In the genomic region with DNA sequence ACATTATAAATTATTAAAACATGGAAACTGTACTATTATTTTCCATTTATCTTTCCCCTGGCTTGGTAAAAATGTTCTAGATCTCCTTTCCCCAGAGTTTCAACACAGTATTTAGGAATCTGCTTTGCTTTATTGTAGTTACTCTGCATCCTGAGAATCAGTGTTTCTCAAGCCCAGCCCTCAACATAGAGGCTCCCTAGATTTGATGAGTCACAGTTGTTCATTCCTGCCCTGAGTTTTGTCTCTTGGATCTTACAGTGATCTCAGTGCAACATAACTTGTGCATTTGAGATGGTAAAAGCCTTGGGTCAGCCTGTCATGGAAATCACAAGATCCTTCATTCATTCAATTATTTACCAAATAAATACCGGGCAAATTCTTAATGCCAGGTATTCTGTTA, we compare ENCODE assay signal across 26 cellular contexts.
DNase-seq lines count a peak whose midpoint lies in the region; ATAC-seq, FAIRE-seq and TF ChIP-seq lines count a peak whose summit lies in the region.
"Had no signal": no experiment of that assay in that cellular context is flagged by ENCODE, and none has a peak within 500 bp of the region (broad histone marks: within the 10 kb centered on the region; RNA-seq: fewer than 3 reads in every experiment).

No MANE protein-coding gene starts in this region.

- no TSS peak for BruUV-seq in IMR-90 (replicated peaks; lab: Mats Ljungman, UMichigan)

- H3K4me1 Mint-ChIP-seq in astrocyte (ENCODE audit: low read depth, unreplicated experiment) = peaks cover 1% of the 10 kb centered on the region
- no peaks in the 10 kb centered on the region for H3K4me1 Mint-ChIP-seq in activated T-helper 1 cell treated with anti-CD3 and anti-CD28 coated beads, Interleukin-12 subunit alpha, Interleukin-12 subunit beta, Interleukin-2, Interleukin-4 antibody, amounts not matched to agents 30 ng/mL and 10 ng/mL and 1 ng/mL, durations not matched to agents 14 hours and 24 hours and 36 hours (ENCODE audit: low read depth)
- H3K4me1 Mint-ChIP-seq: activated naive CD4-positive, alpha-beta T cell treated with anti-CD3 and anti-CD28 coated beads, Interleukin-2, amount 50 U/mL, for 24 hours; brain; immature natural killer cell had no signal

- no peak overlapping the region for H3K4me3 Mint-ChIP-seq in astrocyte (ENCODE audit: unreplicated experiment)
- no peak overlapping the region for H3K4me3 Mint-ChIP-seq in activated T-helper 1 cell treated with anti-CD3 and anti-CD28 coated beads, Interleukin-12 subunit alpha, Interleukin-12 subunit beta, Interleukin-2, Interleukin-4 antibody, amounts not matched to agents 30 ng/mL and 10 ng/mL and 1 ng/mL, durations not matched to agents 14 hours and 24 hours and 36 hours
- H3K4me3 Mint-ChIP-seq: activated naive CD4-positive, alpha-beta T cell treated with anti-CD3 and anti-CD28 coated beads, Interleukin-2, amount 50 U/mL, for 24 hours; activated T-cell treated with anti-CD3 and anti-CD28 coated beads, Interleukin-2, amount 50 U/mL, for 4 hours; brain; endodermal cell; immature natural killer cell; stimulated activated naive CD8-positive, alpha-beta T cell treated with anti-CD3 and anti-CD28 coated beads, Interleukin-15, Interleukin-2, amounts not matched to agents 100 ng/mL and 50 ng/mL, for 24 hours had no signal

- H2AK5ac ChIP-seq in IMR-90 (ENCODE audit: low read depth, low read length) = no peak overlapping the region

- H2AFZ ChIP-seq in IMR-90 (replicated peaks; ENCODE audit: low read length, poor library complexity) (no peak overlapping the region), astrocyte (ENCODE audit: low read depth, low read length) (no peak overlapping the region)

- H2BK20ac ChIP-seq in IMR-90 (ENCODE audit: low read depth, low read length) = no peak overlapping the region

- no peaks in the 10 kb centered on the region for H3K9me1 ChIP-seq in IMR-90 (ENCODE audit: insufficient read depth, low read length)

- H3K23ac ChIP-seq in IMR-90 (ENCODE audit: low read depth, low read length) = no peak overlapping the region

- no peak overlapping the region for H3K27ac ChIP-seq in IMR-90 (ENCODE audit: insufficient read depth, low read length)
- H3K27ac ChIP-seq in astrocyte (ENCODE audit: low read depth, low read length) = no peak overlapping the region
- H3K27ac ChIP-seq: coronary artery, heart right ventricle, neutrophil, spleen, transverse colon had no signal

- no peak overlapping the region for H3K27ac Mint-ChIP-seq in astrocyte (ENCODE audit: unreplicated experiment)
- no peak overlapping the region for H3K27ac Mint-ChIP-seq in activated T-helper 1 cell treated with anti-CD3 and anti-CD28 coated beads, Interleukin-12 subunit alpha, Interleukin-12 subunit beta, Interleukin-2, Interleukin-4 antibody, amounts not matched to agents 30 ng/mL and 10 ng/mL and 1 ng/mL, durations not matched to agents 14 hours and 24 hours and 36 hours
- H3K27ac Mint-ChIP-seq: activated naive CD4-positive, alpha-beta T cell treated with anti-CD3 and anti-CD28 coated beads, Interleukin-2, amount 50 U/mL, for 24 hours; brain; endodermal cell; immature natural killer cell; stimulated activated naive CD8-positive, alpha-beta T cell treated with anti-CD3 and anti-CD28 coated beads, Interleukin-15, Interleukin-2, amounts not matched to agents 100 ng/mL and 50 ng/mL, for 24 hours had no signal

- no peak overlapping the region for H2BK5ac ChIP-seq in IMR-90 (ENCODE audit: low read depth, low read length, poor library complexity, severe bottlenecking)

- peaks cover 2% of the 10 kb centered on the region for H3K36me3 Mint-ChIP-seq in astrocyte (ENCODE audit: low read depth, unreplicated experiment)
- H3K36me3 Mint-ChIP-seq in activated T-helper 1 cell treated with anti-CD3 and anti-CD28 coated beads, Interleukin-12 subunit alpha, Interleukin-12 subunit beta, Interleukin-2, Interleukin-4 antibody, amounts not matched to agents 30 ng/mL and 10 ng/mL and 1 ng/mL, durations not matched to agents 14 hours and 24 hours and 36 hours (ENCODE audit: low read depth) = no peaks in the 10 kb centered on the region
- H3K36me3 Mint-ChIP-seq: activated naive CD4-positive, alpha-beta T cell treated with anti-CD3 and anti-CD28 coated beads, Interleukin-2, amount 50 U/mL, for 24 hours; brain; immature natural killer cell had no signal

- H3K4me2 ChIP-seq in IMR-90 (ENCODE audit: low read depth, low read length) (no peak overlapping the region), astrocyte (ENCODE audit: low read length) (no peak overlapping the region)

- H4K8ac ChIP-seq in IMR-90 (ENCODE audit: low read depth in 2 of 2, low read length in 2 of 2) = no peak overlapping the region

- POLR2A ChIA-PET in IMR-90 (lab: Charles Lee; ENCODE audit: unreplicated experiment) = no interaction called here

- no peak for TF ChIP-seq RAD21 in IMR-90 (IDR thresholded peaks at IDR 0.05; ENCODE audit: low read length)

- DNase-seq in Caki2 (ENCODE audit: low read depth) (peak; percentile 5), IMR-90 (peak; percentile 7), astrocyte (ENCODE audit: low read depth) (peak; percentile 7), kidney tubule cell (ENCODE audit: low spot score) (peak; percentile 45), D341Med (ENCODE audit: low spot score) (no peak), GM19239 (ENCODE audit: insufficient read length, low spot score) (no peak), MV-4-11 (lab: John Stamatoyannopoulos, UW) (no peak)
- DNase-seq in activated T-helper 1 cell treated with anti-CD3 and anti-CD28 coated beads, Interleukin-12 subunit alpha, Interleukin-12 subunit beta, Interleukin-2, Interleukin-4 antibody, amounts not matched to agents 30 ng/mL and 10 ng/mL and 1 ng/mL, durations not matched to agents 14 hours and 24 hours and 36 hours (ENCODE audit: low spot score) = no peak
- DNase-seq: activated CD8-positive, alpha-beta memory T cell treated with anti-CD3 and anti-CD28 coated beads for 24 hours; activated T-cell treated with anti-CD3 and anti-CD28 coated beads, Interleukin-2, amount 50 U/mL, for 4 hours; heart right ventricle; immature natural killer cell; left ventricle myocardium superior; NCI-H187; NCI-H446 treated with DMSO at 0.1 percent for 48 hours; spleen; stimulated activated CD4-positive, alpha-beta T cell treated with anti-CD3 and anti-CD28 coated beads, Interleukin-4, amount 100 ng/mL, for 24 hours had no signal

- no peak for FAIRE-seq in astrocyte (lab: Jason Lieb, UNC)
- FAIRE-seq in GM19239 (lab: Jason Lieb, UNC) = no peak

- no peak overlapping the region for H3K18ac ChIP-seq in IMR-90 (ENCODE audit: low read depth, low read length)

- dilution Hi-C loops in IMR-90 (cut with HindIII; ENCODE audit: low sequenced_read_pairs, unreplicated experiment) = no loop called here

- H3K56ac ChIP-seq in IMR-90 (ENCODE audit: extremely low read depth, insufficient read depth, low read length) = no peak overlapping the region

- H2BK15ac ChIP-seq in IMR-90 (ENCODE audit: low read depth, low read length) = no peak overlapping the region

- TF ChIP-seq CTCF in IMR-90 (conservative IDR thresholded peaks at IDR 0.05; ENCODE audit: low read depth, low read length) (no peak), astrocyte (IDR thresholded peaks at IDR 0.05; ENCODE audit: insufficient read depth, low read depth, low read length) (no peak)

- intact Hi-C loops in IMR-90 (cut with micrococcal nuclease) = no loop called here
- intact Hi-C loops in activated T-helper 1 cell treated with anti-CD3 and anti-CD28 coated beads, Interleukin-12 subunit alpha, Interleukin-12 subunit beta, Interleukin-2, Interleukin-4 antibody, amounts not matched to agents 30 ng/mL and 10 ng/mL and 1 ng/mL, durations not matched to agents 14 hours and 24 hours and 36 hours (cut with micrococcal nuclease) = no loop called here

- H3K4me3 ChIP-seq in IMR-90 (ENCODE audit: insufficient read depth, low read depth, low read length) (no peak overlapping the region), astrocyte (ENCODE audit: insufficient read depth, low read depth, low read length) (no peak overlapping the region)
- H3K4me3 ChIP-seq: coronary artery, heart right ventricle, spleen, transverse colon had no signal

- no peaks in the 10 kb centered on the region for H3K79me1 ChIP-seq in IMR-90 (ENCODE audit: low read depth in 1 of 2, low read length in 2 of 2)

- H3K9me3 ChIP-seq in IMR-90 (ENCODE audit: control insufficient read depth, insufficient read depth, low read length) = no peaks in the 10 kb centered on the region
- H3K9me3 ChIP-seq in astrocyte (ENCODE audit: insufficient read depth, low read depth, low read length) = no peaks in the 10 kb centered on the region
- H3K9me3 ChIP-seq: Caco-2, heart right ventricle, neutrophil, spleen, transverse colon had no signal

- no peak overlapping the region for H2BK120ac ChIP-seq in IMR-90 (ENCODE audit: low read depth, low read length)

- no peak overlapping the region for H3K14ac ChIP-seq in IMR-90 (replicated peaks; ENCODE audit: low read depth, low read length)

- H3K4me1 ChIP-seq in IMR-90 (ENCODE audit: control insufficient read depth, insufficient read depth, low read length) (no peaks in the 10 kb centered on the region), astrocyte (ENCODE audit: insufficient read depth, low read length) (no peaks in the 10 kb centered on the region)
- H3K4me1 ChIP-seq: Caco-2, transverse colon had no signal

- H4K20me1 ChIP-seq in IMR-90 (ENCODE audit: insufficient read depth, low read length) (no peaks in the 10 kb centered on the region), astrocyte (ENCODE audit: insufficient read depth, low read length) (no peaks in the 10 kb centered on the region)

- H3K79me2 ChIP-seq in astrocyte (ENCODE audit: insufficient read depth, low read length) = no peaks in the 10 kb centered on the region

- H2AK9ac ChIP-seq in IMR-90 (replicated peaks; ENCODE audit: low read depth, low read length, poor library complexity) = no peak overlapping the region

- in situ Hi-C loops in Caki2 (cut with HindIII; ENCODE audit: low pct_unique_long_range_greater_than_20kb, low sequenced_read_pairs) = no loop called here
- in situ Hi-C loops in IMR-90 (cut with MboI; ENCODE audit: low sequenced_read_pairs) = no loop called here

- H4K5ac ChIP-seq in IMR-90 (ENCODE audit: low read depth, low read length) = no peak overlapping the region

- H3K36me3 ChIP-seq in IMR-90 (ENCODE audit: control insufficient read depth, insufficient read depth, low read length) = no peaks in the 10 kb centered on the region
- no peaks in the 10 kb centered on the region for H3K36me3 ChIP-seq in astrocyte (ENCODE audit: insufficient read depth, low read length)
- H3K36me3 ChIP-seq: heart right ventricle, neutrophil, spleen, transverse colon had no signal

- no peaks in the 10 kb centered on the region for H3K9me3 Mint-ChIP-seq in astrocyte (ENCODE audit: unreplicated experiment)
- no peaks in the 10 kb centered on the region for H3K9me3 Mint-ChIP-seq in activated T-helper 1 cell treated with anti-CD3 and anti-CD28 coated beads, Interleukin-12 subunit alpha, Interleukin-12 subunit beta, Interleukin-2, Interleukin-4 antibody, amounts not matched to agents 30 ng/mL and 10 ng/mL and 1 ng/mL, durations not matched to agents 14 hours and 24 hours and 36 hours
- H3K9me3 Mint-ChIP-seq: activated naive CD4-positive, alpha-beta T cell treated with anti-CD3 and anti-CD28 coated beads, Interleukin-2, amount 50 U/mL, for 24 hours; activated T-cell treated with anti-CD3 and anti-CD28 coated beads, Interleukin-2, amount 50 U/mL, for 4 hours; endodermal cell had no signal

- no peak for ATAC-seq in IMR-90 (ENCODE audit: low read depth)
- ATAC-seq: activated CD4-positive, CD25-positive, alpha-beta regulatory T cell treated with anti-CD3 and anti-CD28 coated beads, Interleukin-2, amount 50 U/mL, for 24 hours; activated T-cell treated with anti-CD3 and anti-CD28 coated beads, Interleukin-2, amount 50 U/mL, for 4 hours; heart right ventricle; left ventricle myocardium superior had no signal

- TF ChIP-seq POLR2A in IMR-90 (IDR thresholded peaks at IDR 0.05; ENCODE audit: low read depth, low read length) = no peak

- H3K4ac ChIP-seq in IMR-90 (ENCODE audit: low read depth, low read length) = no peak overlapping the region

- CTCF ChIA-PET in IMR-90 (lab: Yijun Ruan, JAX) = no interaction called here

- no CpG with 5 or more reads among the region's 1 CpG for WGBS in IMR-90 (ENCODE audit: extremely low coverage in 2 of 2, insufficient read length in 1 of 2), 2 experiments

- H3K9ac ChIP-seq in IMR-90 (ENCODE audit: low read depth, low read length) (no peak overlapping the region), astrocyte (ENCODE audit: low read length) (no peak overlapping the region)

- no peak overlapping the region for H4K91ac ChIP-seq in IMR-90 (ENCODE audit: insufficient read depth, low read depth, low read length)

- H3K27me3 ChIP-seq in IMR-90 (ENCODE audit: control insufficient read depth, insufficient read depth, low read length) (no peaks in the 10 kb centered on the region; the same call in 1 of the 2 replicates), astrocyte (ENCODE audit: insufficient read depth, low read length) (no peaks in the 10 kb centered on the region)
- H3K27me3 ChIP-seq: transverse colon had no signal

- H3K27me3 Mint-ChIP-seq in astrocyte (ENCODE audit: low read depth, unreplicated experiment) = peaks cover 1% of the 10 kb centered on the region
- peaks cover 2% of the 10 kb centered on the region for H3K27me3 Mint-ChIP-seq in activated T-helper 1 cell treated with anti-CD3 and anti-CD28 coated beads, Interleukin-12 subunit alpha, Interleukin-12 subunit beta, Interleukin-2, Interleukin-4 antibody, amounts not matched to agents 30 ng/mL and 10 ng/mL and 1 ng/mL, durations not matched to agents 14 hours and 24 hours and 36 hours (ENCODE audit: insufficient read depth)
- H3K27me3 Mint-ChIP-seq: brain had no signal

Comparison
In these comparisons a context has a peak if more than half of its experiments do, and no peak if none do; other contexts are left out.
1. DNase-seq: peak in Caki2 (single experiment), IMR-90 (single experiment), astrocyte (single experiment) and kidney tubule cell (single experiment); none in D341Med (single experiment), GM19239 (single experiment), activated T-helper 1 cell treated with anti-CD3 and anti-CD28 coated beads, Interleukin-12 subunit alpha, Interleukin-12 subunit beta, Interleukin-2, Interleukin-4 antibody, amounts not matched to agents 30 ng/mL and 10 ng/mL and 1 ng/mL, durations not matched to agents 14 hours and 24 hours and 36 hours (single experiment) and MV-4-11 (single experiment).